Comparison of ENCODE assay signal across 1 cellular context in the genomic region with DNA sequence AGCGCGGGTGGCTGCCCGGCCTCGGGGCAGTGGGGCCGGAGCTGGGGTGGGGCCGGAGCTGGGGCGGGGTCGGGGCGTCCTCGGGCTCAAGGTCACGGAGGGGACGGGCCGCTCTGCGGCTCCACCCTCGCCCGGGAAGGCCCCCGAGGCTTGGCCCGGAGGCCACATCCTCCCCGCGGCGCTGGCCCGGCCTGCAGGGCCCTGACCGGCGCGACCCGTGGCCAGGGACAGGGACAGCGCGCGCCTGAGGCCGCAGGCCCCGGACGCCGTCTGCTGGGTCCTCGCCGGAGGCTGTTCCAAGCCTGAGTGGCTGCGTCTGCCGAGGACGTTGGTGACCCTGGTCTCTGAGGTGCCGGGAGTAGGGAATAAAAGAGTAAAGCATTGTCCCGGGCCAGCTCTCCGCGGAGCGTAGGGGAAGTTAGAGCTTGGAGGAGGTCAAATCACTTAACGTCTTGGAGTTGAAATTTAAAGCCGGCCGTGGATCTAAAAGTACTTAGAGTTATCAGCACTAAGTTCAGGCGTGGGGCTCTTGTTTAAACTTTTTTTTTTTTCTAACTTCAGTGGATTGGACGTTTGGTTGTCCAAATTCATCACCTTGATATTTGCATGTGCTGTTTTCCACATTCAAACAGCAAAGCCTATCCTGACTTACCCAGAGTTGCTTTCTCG.
TF ChIP-seq lines count a peak whose summit lies in the region.

No MANE protein-coding gene starts in this region.

TF ChIP-seq in HepG2, 621 proteins besides CTCF, POLR2A, EP300 and RAD21 (continued from another document and continues in another):
- TF ChIP-seq, protein P1, sequence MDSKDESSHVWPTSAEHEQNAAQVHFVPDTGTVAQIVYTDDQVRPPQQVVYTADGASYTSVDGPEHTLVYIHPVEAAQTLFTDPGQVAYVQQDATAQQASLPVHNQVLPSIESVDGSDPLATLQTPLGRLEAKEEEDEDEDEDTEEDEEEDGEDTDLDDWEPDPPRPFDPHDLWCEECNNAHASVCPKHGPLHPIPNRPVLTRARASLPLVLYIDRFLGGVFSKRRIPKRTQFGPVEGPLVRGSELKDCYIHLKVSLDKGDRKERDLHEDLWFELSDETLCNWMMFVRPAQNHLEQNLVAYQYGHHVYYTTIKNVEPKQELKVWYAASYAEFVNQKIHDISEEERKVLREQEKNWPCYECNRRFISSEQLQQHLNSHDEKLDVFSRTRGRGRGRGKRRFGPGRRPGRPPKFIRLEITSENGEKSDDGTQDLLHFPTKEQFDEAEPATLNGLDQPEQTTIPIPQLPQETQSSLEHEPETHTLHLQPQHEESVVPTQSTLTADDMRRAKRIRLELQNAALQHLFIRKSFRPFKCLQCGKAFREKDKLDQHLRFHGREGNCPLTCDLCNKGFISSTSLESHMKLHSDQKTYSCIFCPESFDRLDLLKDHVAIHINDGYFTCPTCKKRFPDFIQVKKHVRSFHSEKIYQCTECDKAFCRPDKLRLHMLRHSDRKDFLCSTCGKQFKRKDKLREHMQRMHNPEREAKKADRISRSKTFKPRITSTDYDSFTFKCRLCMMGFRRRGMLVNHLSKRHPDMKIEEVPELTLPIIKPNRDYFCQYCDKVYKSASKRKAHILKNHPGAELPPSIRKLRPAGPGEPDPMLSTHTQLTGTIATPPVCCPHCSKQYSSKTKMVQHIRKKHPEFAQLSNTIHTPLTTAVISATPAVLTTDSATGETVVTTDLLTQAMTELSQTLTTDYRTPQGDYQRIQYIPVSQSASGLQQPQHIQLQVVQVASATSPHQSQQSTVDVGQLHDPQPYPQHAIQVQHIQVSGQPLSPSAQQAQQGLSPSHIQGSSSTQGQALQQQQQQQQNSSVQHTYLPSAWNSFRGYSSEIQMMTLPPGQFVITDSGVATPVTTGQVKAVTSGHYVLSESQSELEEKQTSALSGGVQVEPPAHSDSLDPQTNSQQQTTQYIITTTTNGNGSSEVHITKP (CRISPR knock-in tag; IDR thresholded peaks at IDR 0.05; ENCODE audit: low read depth), result no peak
- TF ChIP-seq, protein P2, sequence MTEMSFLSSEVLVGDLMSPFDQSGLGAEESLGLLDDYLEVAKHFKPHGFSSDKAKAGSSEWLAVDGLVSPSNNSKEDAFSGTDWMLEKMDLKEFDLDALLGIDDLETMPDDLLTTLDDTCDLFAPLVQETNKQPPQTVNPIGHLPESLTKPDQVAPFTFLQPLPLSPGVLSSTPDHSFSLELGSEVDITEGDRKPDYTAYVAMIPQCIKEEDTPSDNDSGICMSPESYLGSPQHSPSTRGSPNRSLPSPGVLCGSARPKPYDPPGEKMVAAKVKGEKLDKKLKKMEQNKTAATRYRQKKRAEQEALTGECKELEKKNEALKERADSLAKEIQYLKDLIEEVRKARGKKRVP (CRISPR knock-in tag; IDR thresholded peaks at IDR 0.05), result no peak
- TF ChIP-seq, protein P3, sequence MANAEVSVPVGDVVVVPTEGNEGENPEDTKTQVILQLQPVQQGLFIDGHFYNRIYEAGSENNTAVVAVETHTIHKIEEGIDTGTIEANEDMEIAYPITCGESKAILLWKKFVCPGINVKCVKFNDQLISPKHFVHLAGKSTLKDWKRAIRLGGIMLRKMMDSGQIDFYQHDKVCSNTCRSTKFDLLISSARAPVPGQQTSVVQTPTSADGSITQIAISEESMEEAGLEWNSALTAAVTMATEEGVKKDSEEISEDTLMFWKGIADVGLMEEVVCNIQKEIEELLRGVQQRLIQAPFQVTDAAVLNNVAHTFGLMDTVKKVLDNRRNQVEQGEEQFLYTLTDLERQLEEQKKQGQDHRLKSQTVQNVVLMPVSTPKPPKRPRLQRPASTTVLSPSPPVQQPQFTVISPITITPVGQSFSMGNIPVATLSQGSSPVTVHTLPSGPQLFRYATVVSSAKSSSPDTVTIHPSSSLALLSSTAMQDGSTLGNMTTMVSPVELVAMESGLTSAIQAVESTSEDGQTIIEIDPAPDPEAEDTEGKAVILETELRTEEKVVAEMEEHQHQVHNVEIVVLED (CRISPR knock-in tag; IDR thresholded peaks at IDR 0.05; ENCODE audit: borderline replicate concordance), result peak; percentile 30; the same call in 1 of the 2 replicates
- TF ChIP-seq NR2C2 (CRISPR knock-in tag; IDR thresholded peaks at IDR 0.05; ENCODE audit: borderline replicate concordance), result peak; percentile 23; the same call in 1 of the 2 replicates
- 0 out of 2 replicates have a peak, but pooled peaks have one; percentile 75 for TF ChIP-seq BORCS8-MEF2B (CRISPR knock-in tag; IDR thresholded peaks at IDR 0.05)
- TF ChIP-seq, protein P4, sequence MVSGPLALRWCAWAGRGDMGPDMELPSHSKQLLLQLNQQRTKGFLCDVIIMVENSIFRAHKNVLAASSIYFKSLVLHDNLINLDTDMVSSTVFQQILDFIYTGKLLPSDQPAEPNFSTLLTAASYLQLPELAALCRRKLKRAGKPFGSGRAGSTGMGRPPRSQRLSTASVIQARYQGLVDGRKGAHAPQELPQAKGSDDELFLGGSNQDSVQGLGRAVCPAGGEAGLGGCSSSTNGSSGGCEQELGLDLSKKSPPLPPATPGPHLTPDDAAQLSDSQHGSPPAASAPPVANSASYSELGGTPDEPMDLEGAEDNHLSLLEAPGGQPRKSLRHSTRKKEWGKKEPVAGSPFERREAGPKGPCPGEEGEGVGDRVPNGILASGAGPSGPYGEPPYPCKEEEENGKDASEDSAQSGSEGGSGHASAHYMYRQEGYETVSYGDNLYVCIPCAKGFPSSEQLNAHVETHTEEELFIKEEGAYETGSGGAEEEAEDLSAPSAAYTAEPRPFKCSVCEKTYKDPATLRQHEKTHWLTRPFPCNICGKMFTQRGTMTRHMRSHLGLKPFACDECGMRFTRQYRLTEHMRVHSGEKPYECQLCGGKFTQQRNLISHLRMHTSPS (CRISPR knock-in tag; IDR thresholded peaks at IDR 0.05; ENCODE audit: low read depth), result no peak
- TF ChIP-seq HOXA7 (CRISPR knock-in tag; IDR thresholded peaks at IDR 0.05), result no peak
- TF ChIP-seq SCMH1 (CRISPR knock-in tag; IDR thresholded peaks at IDR 0.05; ENCODE audit: borderline replicate concordance), result no peak
- no peak for TF ChIP-seq ZNF883 (CRISPR knock-in tag; IDR thresholded peaks at IDR 0.05; ENCODE audit: not compliant biosample characterization)
- no peak for TF ChIP-seq RFX3 (CRISPR knock-in tag; IDR thresholded peaks at IDR 0.05)
- TF ChIP-seq, protein P5, sequence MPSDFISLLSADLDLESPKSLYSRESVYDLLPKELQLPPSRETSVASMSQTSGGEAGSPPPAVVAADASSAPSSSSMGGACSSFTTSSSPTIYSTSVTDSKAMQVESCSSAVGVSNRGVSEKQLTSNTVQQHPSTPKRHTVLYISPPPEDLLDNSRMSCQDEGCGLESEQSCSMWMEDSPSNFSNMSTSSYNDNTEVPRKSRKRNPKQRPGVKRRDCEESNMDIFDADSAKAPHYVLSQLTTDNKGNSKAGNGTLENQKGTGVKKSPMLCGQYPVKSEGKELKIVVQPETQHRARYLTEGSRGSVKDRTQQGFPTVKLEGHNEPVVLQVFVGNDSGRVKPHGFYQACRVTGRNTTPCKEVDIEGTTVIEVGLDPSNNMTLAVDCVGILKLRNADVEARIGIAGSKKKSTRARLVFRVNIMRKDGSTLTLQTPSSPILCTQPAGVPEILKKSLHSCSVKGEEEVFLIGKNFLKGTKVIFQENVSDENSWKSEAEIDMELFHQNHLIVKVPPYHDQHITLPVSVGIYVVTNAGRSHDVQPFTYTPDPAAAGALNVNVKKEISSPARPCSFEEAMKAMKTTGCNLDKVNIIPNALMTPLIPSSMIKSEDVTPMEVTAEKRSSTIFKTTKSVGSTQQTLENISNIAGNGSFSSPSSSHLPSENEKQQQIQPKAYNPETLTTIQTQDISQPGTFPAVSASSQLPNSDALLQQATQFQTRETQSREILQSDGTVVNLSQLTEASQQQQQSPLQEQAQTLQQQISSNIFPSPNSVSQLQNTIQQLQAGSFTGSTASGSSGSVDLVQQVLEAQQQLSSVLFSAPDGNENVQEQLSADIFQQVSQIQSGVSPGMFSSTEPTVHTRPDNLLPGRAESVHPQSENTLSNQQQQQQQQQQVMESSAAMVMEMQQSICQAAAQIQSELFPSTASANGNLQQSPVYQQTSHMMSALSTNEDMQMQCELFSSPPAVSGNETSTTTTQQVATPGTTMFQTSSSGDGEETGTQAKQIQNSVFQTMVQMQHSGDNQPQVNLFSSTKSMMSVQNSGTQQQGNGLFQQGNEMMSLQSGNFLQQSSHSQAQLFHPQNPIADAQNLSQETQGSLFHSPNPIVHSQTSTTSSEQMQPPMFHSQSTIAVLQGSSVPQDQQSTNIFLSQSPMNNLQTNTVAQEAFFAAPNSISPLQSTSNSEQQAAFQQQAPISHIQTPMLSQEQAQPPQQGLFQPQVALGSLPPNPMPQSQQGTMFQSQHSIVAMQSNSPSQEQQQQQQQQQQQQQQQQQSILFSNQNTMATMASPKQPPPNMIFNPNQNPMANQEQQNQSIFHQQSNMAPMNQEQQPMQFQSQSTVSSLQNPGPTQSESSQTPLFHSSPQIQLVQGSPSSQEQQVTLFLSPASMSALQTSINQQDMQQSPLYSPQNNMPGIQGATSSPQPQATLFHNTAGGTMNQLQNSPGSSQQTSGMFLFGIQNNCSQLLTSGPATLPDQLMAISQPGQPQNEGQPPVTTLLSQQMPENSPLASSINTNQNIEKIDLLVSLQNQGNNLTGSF (CRISPR knock-in tag; IDR thresholded peaks at IDR 0.05), result peak; percentile 77; the same call in 1 of the 2 replicates
- no peak for TF ChIP-seq ZNF138 (CRISPR knock-in tag; IDR thresholded peaks at IDR 0.05; ENCODE audit: low read depth)
- TF ChIP-seq DNMT3B (CRISPR knock-in tag; conservative IDR thresholded peaks at IDR 0.05), result no peak
- TF ChIP-seq CENPX (CRISPR knock-in tag; IDR thresholded peaks at IDR 0.05), result no peak
- no peak for TF ChIP-seq MEF2D (CRISPR knock-in tag; IDR thresholded peaks at IDR 0.05)
- TF ChIP-seq ZNF260 (CRISPR knock-in tag; IDR thresholded peaks at IDR 0.05; ENCODE audit: borderline replicate concordance, low read depth), result no peak
- TF ChIP-seq MYNN (CRISPR knock-in tag; IDR thresholded peaks at IDR 0.05; ENCODE audit: low read depth), result no peak
- TF ChIP-seq, protein P6, sequence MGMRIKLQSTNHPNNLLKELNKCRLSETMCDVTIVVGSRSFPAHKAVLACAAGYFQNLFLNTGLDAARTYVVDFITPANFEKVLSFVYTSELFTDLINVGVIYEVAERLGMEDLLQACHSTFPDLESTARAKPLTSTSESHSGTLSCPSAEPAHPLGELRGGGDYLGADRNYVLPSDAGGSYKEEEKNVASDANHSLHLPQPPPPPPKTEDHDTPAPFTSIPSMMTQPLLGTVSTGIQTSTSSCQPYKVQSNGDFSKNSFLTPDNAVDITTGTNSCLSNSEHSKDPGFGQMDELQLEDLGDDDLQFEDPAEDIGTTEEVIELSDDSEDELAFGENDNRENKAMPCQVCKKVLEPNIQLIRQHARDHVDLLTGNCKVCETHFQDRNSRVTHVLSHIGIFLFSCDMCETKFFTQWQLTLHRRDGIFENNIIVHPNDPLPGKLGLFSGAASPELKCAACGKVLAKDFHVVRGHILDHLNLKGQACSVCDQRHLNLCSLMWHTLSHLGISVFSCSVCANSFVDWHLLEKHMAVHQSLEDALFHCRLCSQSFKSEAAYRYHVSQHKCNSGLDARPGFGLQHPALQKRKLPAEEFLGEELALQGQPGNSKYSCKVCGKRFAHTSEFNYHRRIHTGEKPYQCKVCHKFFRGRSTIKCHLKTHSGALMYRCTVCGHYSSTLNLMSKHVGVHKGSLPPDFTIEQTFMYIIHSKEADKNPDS (CRISPR knock-in tag; IDR thresholded peaks at IDR 0.05), result no peak
- no peak for TF ChIP-seq SP2 (CRISPR knock-in tag; IDR thresholded peaks at IDR 0.05)
- TF ChIP-seq, protein P7, sequence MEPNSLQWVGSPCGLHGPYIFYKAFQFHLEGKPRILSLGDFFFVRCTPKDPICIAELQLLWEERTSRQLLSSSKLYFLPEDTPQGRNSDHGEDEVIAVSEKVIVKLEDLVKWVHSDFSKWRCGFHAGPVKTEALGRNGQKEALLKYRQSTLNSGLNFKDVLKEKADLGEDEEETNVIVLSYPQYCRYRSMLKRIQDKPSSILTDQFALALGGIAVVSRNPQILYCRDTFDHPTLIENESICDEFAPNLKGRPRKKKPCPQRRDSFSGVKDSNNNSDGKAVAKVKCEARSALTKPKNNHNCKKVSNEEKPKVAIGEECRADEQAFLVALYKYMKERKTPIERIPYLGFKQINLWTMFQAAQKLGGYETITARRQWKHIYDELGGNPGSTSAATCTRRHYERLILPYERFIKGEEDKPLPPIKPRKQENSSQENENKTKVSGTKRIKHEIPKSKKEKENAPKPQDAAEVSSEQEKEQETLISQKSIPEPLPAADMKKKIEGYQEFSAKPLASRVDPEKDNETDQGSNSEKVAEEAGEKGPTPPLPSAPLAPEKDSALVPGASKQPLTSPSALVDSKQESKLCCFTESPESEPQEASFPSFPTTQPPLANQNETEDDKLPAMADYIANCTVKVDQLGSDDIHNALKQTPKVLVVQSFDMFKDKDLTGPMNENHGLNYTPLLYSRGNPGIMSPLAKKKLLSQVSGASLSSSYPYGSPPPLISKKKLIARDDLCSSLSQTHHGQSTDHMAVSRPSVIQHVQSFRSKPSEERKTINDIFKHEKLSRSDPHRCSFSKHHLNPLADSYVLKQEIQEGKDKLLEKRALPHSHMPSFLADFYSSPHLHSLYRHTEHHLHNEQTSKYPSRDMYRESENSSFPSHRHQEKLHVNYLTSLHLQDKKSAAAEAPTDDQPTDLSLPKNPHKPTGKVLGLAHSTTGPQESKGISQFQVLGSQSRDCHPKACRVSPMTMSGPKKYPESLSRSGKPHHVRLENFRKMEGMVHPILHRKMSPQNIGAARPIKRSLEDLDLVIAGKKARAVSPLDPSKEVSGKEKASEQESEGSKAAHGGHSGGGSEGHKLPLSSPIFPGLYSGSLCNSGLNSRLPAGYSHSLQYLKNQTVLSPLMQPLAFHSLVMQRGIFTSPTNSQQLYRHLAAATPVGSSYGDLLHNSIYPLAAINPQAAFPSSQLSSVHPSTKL (CRISPR knock-in tag; IDR thresholded peaks at IDR 0.05), result 0 out of 2 replicates have a peak, but pooled peaks have one; percentile 48
- TF ChIP-seq KLF6 (CRISPR knock-in tag; IDR thresholded peaks at IDR 0.05), result no peak
- TF ChIP-seq, protein P8, sequence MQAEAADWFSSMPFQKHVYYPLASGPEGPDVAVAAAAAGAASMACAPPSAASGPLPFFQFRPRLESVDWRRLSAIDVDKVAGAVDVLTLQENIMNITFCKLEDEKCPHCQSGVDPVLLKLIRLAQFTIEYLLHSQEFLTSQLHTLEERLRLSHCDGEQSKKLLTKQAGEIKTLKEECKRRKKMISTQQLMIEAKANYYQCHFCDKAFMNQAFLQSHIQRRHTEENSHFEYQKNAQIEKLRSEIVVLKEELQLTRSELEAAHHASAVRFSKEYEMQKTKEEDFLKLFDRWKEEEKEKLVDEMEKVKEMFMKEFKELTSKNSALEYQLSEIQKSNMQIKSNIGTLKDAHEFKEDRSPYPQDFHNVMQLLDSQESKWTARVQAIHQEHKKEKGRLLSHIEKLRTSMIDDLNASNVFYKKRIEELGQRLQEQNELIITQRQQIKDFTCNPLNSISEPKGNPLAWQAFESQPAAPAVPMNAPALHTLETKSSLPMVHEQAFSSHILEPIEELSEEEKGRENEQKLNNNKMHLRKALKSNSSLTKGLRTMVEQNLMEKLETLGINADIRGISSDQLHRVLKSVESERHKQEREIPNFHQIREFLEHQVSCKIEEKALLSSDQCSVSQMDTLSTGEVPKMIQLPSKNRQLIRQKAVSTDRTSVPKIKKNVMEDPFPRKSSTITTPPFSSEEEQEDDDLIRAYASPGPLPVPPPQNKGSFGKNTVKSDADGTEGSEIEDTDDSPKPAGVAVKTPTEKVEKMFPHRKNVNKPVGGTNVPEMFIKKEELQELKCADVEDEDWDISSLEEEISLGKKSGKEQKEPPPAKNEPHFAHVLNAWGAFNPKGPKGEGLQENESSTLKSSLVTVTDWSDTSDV (CRISPR knock-in tag; IDR thresholded peaks at IDR 0.05), result no peak
